Comparison of ENCODE assay signal across 21 cellular contexts in genomic region chr10:96341219-96342182, GRCh38. TPM values are rescaled to one million over a fixed set of nuclear protein-coding genes. Genes with fewer than 3 reads are reported as not detected.
DNase-seq lines count a peak whose midpoint lies in the region; ATAC-seq and TF ChIP-seq lines count a peak whose summit lies in the region.
"Had no signal": no experiment of that assay in that cellular context is flagged by ENCODE, and none has a peak within 500 bp of the region (broad histone marks: within the 10 kb centered on the region; RNA-seq: fewer than 3 reads in every experiment).

No MANE protein-coding gene starts in this region.

- no peak overlapping the region for H3K4me3 ChIP-seq in HEK293 (ENCODE audit: low read depth, low read length)
- H3K4me3 ChIP-seq: esophagus muscularis mucosa, right lobe of liver, upper lobe of left lung had no signal

- DNase-seq in activated CD8-positive, alpha-beta memory T cell treated with anti-CD3 and anti-CD28 coated beads, Interleukin-2, amount 10 ng/mL, durations not matched to agents 7 days and 5 days = no peak
- no peak for DNase-seq in activated CD8-positive, alpha-beta memory T cell treated with anti-CD3 and anti-CD28 coated beads, Interleukin-2, amount 50 U/mL, for 4 hours
- DNase-seq in NCI-H2081 (lab: John Stamatoyannopoulos, UW) (no peak), NCI-H1105 (lab: John Stamatoyannopoulos, UW) (no peak)
- DNase-seq: ACHN; activated effector memory CD4-positive, alpha-beta T cell treated with Interleukin-2 at 50 U/mL for 16 hours; CD4-positive, alpha-beta T cell; dermis blood vessel endothelial cell; Karpas-422; kidney; NCI-H1417 treated with DMSO at 0.1 percent for 48 hours; NCI-H510A treated with DMSO at 0.1 percent for 48 hours; right lobe of liver; upper lobe of left lung had no signal

- H3K27me3 Mint-ChIP-seq in activated CD8-positive, alpha-beta memory T cell treated with anti-CD3 and anti-CD28 coated beads, Interleukin-2, amount 10 ng/mL, durations not matched to agents 7 days and 5 days = peaks cover 39% of the 10 kb centered on the region
- H3K27me3 Mint-ChIP-seq in stimulated activated memory B cell treated with anti-CD40 and anti-IgM and Interleukin-4, amounts not matched to agents 10 μg/mL and 1 μg/mL and 100 μg/mL, for 72 hours = no peaks in the 10 kb centered on the region
- H3K27me3 Mint-ChIP-seq: CD4-positive, alpha-beta T cell had no signal

- POLR2A ChIA-PET in HEK293 (lab: Yijun Ruan, JAX) = no interaction called here

- H3K36me3 Mint-ChIP-seq in activated CD8-positive, alpha-beta memory T cell treated with anti-CD3 and anti-CD28 coated beads, Interleukin-2, amount 10 ng/mL, durations not matched to agents 7 days and 5 days = peaks cover 2% of the 10 kb centered on the region
- H3K36me3 Mint-ChIP-seq in stimulated activated memory B cell treated with anti-CD40 and anti-IgM and Interleukin-4, amounts not matched to agents 10 μg/mL and 1 μg/mL and 100 μg/mL, for 72 hours = peaks cover 5% of the 10 kb centered on the region

- no peaks in the 10 kb centered on the region for H3K4me1 ChIP-seq in HEK293 (ENCODE audit: control insufficient read depth, insufficient read depth, low read length)
- H3K4me1 ChIP-seq: esophagus muscularis mucosa, upper lobe of left lung had no signal

- no peak for TF ChIP-seq CTCF in HEK293 (tag by site-specific recombination; IDR thresholded peaks at IDR 0.05)

- ATAC-seq in activated CD8-positive, alpha-beta memory T cell treated with anti-CD3 and anti-CD28 coated beads, Interleukin-2, amount 10 ng/mL, durations not matched to agents 7 days and 5 days = peak; percentile 20
- ATAC-seq in stimulated activated memory B cell treated with anti-CD40 and anti-IgM and Interleukin-4, amounts not matched to agents 10 μg/mL and 1 μg/mL and 100 μg/mL, for 72 hours = peak; percentile 60
- ATAC-seq in GM19324 (IDR thresholded peaks at IDR 0.05; ENCODE audit: low FRiP score, unreplicated experiment) = no peak

- peaks cover 5% of the 10 kb centered on the region for H3K9me3 Mint-ChIP-seq in activated CD8-positive, alpha-beta memory T cell treated with anti-CD3 and anti-CD28 coated beads, Interleukin-2, amount 10 ng/mL, durations not matched to agents 7 days and 5 days (ENCODE audit: low read depth)
- peaks cover 5% of the 10 kb centered on the region for H3K9me3 Mint-ChIP-seq in stimulated activated memory B cell treated with anti-CD40 and anti-IgM and Interleukin-4, amounts not matched to agents 10 μg/mL and 1 μg/mL and 100 μg/mL, for 72 hours

- H3K27ac ChIP-seq in HEK293 (ENCODE audit: extremely low read depth, low read depth, low read length) (no peak overlapping the region), angular gyrus (ENCODE audit: low read depth, low read length) (peak overlapping the region; percentile 0)
- H3K27ac ChIP-seq: esophagus muscularis mucosa, HL-60, right lobe of liver, upper lobe of left lung had no signal

- H3K9me3 ChIP-seq in HEK293 (ENCODE audit: control insufficient read depth, insufficient read depth, low read depth, low read length) = no peaks in the 10 kb centered on the region
- H3K9me3 ChIP-seq: right lobe of liver, upper lobe of left lung had no signal

- CTCF ChIA-PET in activated CD8-positive, alpha-beta memory T cell treated with anti-CD3 and anti-CD28 coated beads, Interleukin-2, amount 10 ng/mL, durations not matched to agents 7 days and 5 days (lab: Charles Lee) = interaction anchor here (1.0 to 3.6 kb wide), 7 partner anchors 15 to 326 kb away, joined by 3 to 18 read pairs (median 3); no protein-coding TSS in a partner anchor
- CTCF ChIA-PET in HEK293 (lab: Yijun Ruan, JAX) = interaction anchor here (0.5 to 5.9 kb wide), 34 partner anchors 8 to 1329 kb away, joined by 3 to 48 read pairs (median 4); no protein-coding TSS in a partner anchor

- no peaks in the 10 kb centered on the region for H3K36me3 ChIP-seq in HEK293 (ENCODE audit: control insufficient read depth in 2 of 2, insufficient read depth in 1 of 2, low read length in 2 of 2)
- H3K36me3 ChIP-seq: esophagus muscularis mucosa, right lobe of liver, upper lobe of left lung had no signal

- H3K4me3 Mint-ChIP-seq in activated CD8-positive, alpha-beta memory T cell treated with anti-CD3 and anti-CD28 coated beads, Interleukin-2, amount 10 ng/mL, durations not matched to agents 7 days and 5 days = no peak overlapping the region
- no peak overlapping the region for H3K4me3 Mint-ChIP-seq in stimulated activated memory B cell treated with anti-CD40 and anti-IgM and Interleukin-4, amounts not matched to agents 10 μg/mL and 1 μg/mL and 100 μg/mL, for 72 hours
- H3K4me3 Mint-ChIP-seq: CD4-positive, alpha-beta T cell had no signal

- H3K4me1 Mint-ChIP-seq in activated CD8-positive, alpha-beta memory T cell treated with anti-CD3 and anti-CD28 coated beads, Interleukin-2, amount 10 ng/mL, durations not matched to agents 7 days and 5 days = peaks cover 6% of the 10 kb centered on the region
- peaks cover 12% of the 10 kb centered on the region for H3K4me1 Mint-ChIP-seq in stimulated activated memory B cell treated with anti-CD40 and anti-IgM and Interleukin-4, amounts not matched to agents 10 μg/mL and 1 μg/mL and 100 μg/mL, for 72 hours

- no peak overlapping the region for H3K27ac Mint-ChIP-seq in activated CD8-positive, alpha-beta memory T cell treated with anti-CD3 and anti-CD28 coated beads, Interleukin-2, amount 10 ng/mL, durations not matched to agents 7 days and 5 days
- no peak overlapping the region for H3K27ac Mint-ChIP-seq in stimulated activated memory B cell treated with anti-CD40 and anti-IgM and Interleukin-4, amounts not matched to agents 10 μg/mL and 1 μg/mL and 100 μg/mL, for 72 hours
- H3K27ac Mint-ChIP-seq: CD4-positive, alpha-beta T cell had no signal

TF ChIP-seq in HEK293, 187 proteins besides CTCF, POLR2A, EP300 and RAD21:
- 0 out of 2 replicates have a peak, but pooled peaks have one; percentile 26 for TF ChIP-seq ZNF623 (tag by site-specific recombination; IDR thresholded peaks at IDR 0.05)
- TF ChIP-seq, protein P1, sequence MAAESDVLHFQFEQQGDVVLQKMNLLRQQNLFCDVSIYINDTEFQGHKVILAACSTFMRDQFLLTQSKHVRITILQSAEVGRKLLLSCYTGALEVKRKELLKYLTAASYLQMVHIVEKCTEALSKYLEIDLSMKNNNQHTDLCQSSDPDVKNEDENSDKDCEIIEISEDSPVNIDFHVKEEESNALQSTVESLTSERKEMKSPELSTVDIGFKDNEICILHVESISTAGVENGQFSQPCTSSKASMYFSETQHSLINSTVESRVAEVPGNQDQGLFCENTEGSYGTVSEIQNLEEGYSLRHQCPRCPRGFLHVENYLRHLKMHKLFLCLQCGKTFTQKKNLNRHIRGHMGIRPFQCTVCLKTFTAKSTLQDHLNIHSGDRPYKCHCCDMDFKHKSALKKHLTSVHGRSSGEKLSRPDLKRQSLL (tag by site-specific recombination; IDR thresholded peaks at IDR 0.05) = no peak
- no peak for TF ChIP-seq GLIS1 (tag by site-specific recombination; IDR thresholded peaks at IDR 0.05)
- no peak for TF ChIP-seq KLF10 (tag by site-specific recombination; IDR thresholded peaks at IDR 0.05)
- TF ChIP-seq ZNF133 (tag by site-specific recombination; IDR thresholded peaks at IDR 0.05) = no peak
- TF ChIP-seq ZNF768 (tag by site-specific recombination; IDR thresholded peaks at IDR 0.05) = no peak
- no peak for TF ChIP-seq GFI1B (tag by site-specific recombination; IDR thresholded peaks at IDR 0.05)

RNA-seq across cellular contexts. Expression of gene OPALIN, which starts 17.3 kb away (rescaled TPM):
- total RNA-seq in activated CD8-positive, alpha-beta memory T cell treated with anti-CD3 and anti-CD28 coated beads, Interleukin-2, amount 10 ng/mL, durations not matched to agents 7 days and 5 days = not detected
- total RNA-seq: CD4-positive, alpha-beta T cell; dermis blood vessel endothelial cell; esophagus muscularis mucosa; kidney; right lobe of liver; SK-MEL-5; upper lobe of left lung had no signal

RNA-seq across cellular contexts. Expression of gene DNTT, which starts 37.3 kb away (rescaled TPM):
- not detected for total RNA-seq in activated CD8-positive, alpha-beta memory T cell treated with anti-CD3 and anti-CD28 coated beads, Interleukin-2, amount 10 ng/mL, durations not matched to agents 7 days and 5 days
- total RNA-seq: dermis blood vessel endothelial cell, esophagus muscularis mucosa, kidney, right lobe of liver, SK-MEL-5, upper lobe of left lung had no signal
